10 cellular contexts compared by ENCODE assay signal in genomic region chr13:47459512-47459911, GRCh38.
A peak's percentile ranks its signal among the peaks of the same experiment; 100 is the strongest.
DNase-seq lines count a peak whose midpoint lies in the region; TF ChIP-seq lines count a peak whose summit lies in the region.
"Had no signal": no experiment of that assay in that cellular context is flagged by ENCODE, and none has a peak within 500 bp of the region (broad histone marks: within the 10 kb centered on the region; RNA-seq: fewer than 3 reads in every experiment).

No MANE protein-coding gene starts in this region.

- H3K4me1 Mint-ChIP-seq in type B pancreatic cell (ENCODE audit: unreplicated experiment), result peaks cover 7% of the 10 kb centered on the region

- H3K4me3 Mint-ChIP-seq in type B pancreatic cell, result no peak overlapping the region

- H3K27ac Mint-ChIP-seq in type B pancreatic cell, result no peak overlapping the region

- DNase-seq in SIG-M5 treated with dmso at 0.1 percent for 504 hours (lab: John Stamatoyannopoulos, UW; ENCODE audit: unreplicated experiment) (peak; percentile 51), SIG-M5 (lab: John Stamatoyannopoulos, UW) (no peak), NOMO-1 treated with DMSO at 0.1 percent for 48 hours (lab: John Stamatoyannopoulos, UW; ENCODE audit: unreplicated experiment) (peak; percentile 62), epithelial cell of proximal tubule (ENCODE audit: low read depth) (no peak), type B pancreatic cell (ENCODE audit: extremely low spot score, unreplicated experiment) (no peak), DMS 273 treated with DMSO at 0.1 percent for 48 hours (lab: John Stamatoyannopoulos, UW) (no peak), NCI-H1694 treated with DMSO at 0.1 percent for 48 hours (lab: John Stamatoyannopoulos, UW) (no peak), NCI-H524 treated with DMSO at 0.1 percent for 48 hours (lab: John Stamatoyannopoulos, UW) (no peak)
- DNase-seq: activated naive CD4-positive, alpha-beta T cell treated with anti-CD3 and anti-CD28 coated beads, Interleukin-2, amount 50 U/mL, for 16 hours had no signal

- H3K4me3 ChIP-seq in epithelial cell of proximal tubule (ENCODE audit: low read depth, low read length), result no peak overlapping the region
- H3K4me3 ChIP-seq: lung had no signal

- no peaks in the 10 kb centered on the region for H3K9me3 Mint-ChIP-seq in type B pancreatic cell

- TF ChIP-seq CTCF in epithelial cell of proximal tubule (conservative IDR thresholded peaks at IDR 0.05; ENCODE audit: low read depth, low read length) (peak; percentile 41), type B pancreatic cell (conservative IDR thresholded peaks at IDR 0.05) (peak; percentile 58)

- H3K36me3 Mint-ChIP-seq in type B pancreatic cell, result no peaks in the 10 kb centered on the region

- no peaks in the 10 kb centered on the region for H3K27me3 Mint-ChIP-seq in type B pancreatic cell

Comparison
In these comparisons a context has a peak if more than half of its experiments do, and no peak if none do; other contexts are left out.
1. DNase-seq: peak in SIG-M5 treated with dmso at 0.1 percent for 504 hours (single experiment) and NOMO-1 treated with DMSO at 0.1 percent for 48 hours (single experiment); none in SIG-M5 (single experiment), epithelial cell of proximal tubule (single experiment), type B pancreatic cell (single experiment), DMS 273 treated with DMSO at 0.1 percent for 48 hours (single experiment), NCI-H1694 treated with DMSO at 0.1 percent for 48 hours (single experiment) and NCI-H524 treated with DMSO at 0.1 percent for 48 hours (single experiment).